ENCODE assay signal across 16 cellular contexts in the genomic region with DNA sequence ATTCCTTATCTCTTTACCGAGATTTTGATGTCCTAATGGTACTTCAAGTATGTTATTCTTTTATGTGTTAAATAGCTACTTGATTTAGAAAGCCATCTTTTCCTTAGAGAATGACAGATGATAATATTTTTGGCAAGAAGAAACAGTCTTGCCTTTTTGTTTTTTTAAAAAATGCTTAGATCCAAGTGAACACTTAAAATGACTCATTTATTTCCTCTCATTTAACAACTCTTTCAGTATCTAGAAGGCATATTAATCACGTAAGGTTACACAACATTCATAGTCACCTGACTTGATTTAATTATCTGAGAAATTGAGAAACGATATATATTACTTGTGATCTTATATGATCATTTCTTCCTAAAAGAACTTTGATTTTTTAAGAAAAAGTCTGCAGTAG. TPM values are rescaled to one million over a fixed set of nuclear protein-coding genes. Genes with fewer than 3 reads are reported as not detected.
DNase-seq lines count a peak whose midpoint lies in the region; ATAC-seq, FAIRE-seq and TF ChIP-seq lines count a peak whose summit lies in the region.
"Had no signal": no experiment of that assay in that cellular context is flagged by ENCODE, and none has a peak within 500 bp of the region (broad histone marks: within the 10 kb centered on the region; RNA-seq: fewer than 3 reads in every experiment).

No MANE protein-coding gene starts in this region.

- DNase-seq in ELR (ENCODE audit: low read depth), result peak; percentile 80
- DNase-seq in RPMI7951 (ENCODE audit: low read depth), result peak; percentile 41
- DNase-seq in epithelial cell of prostate (ENCODE audit: low read depth, low spot score), result peak; percentile 14
- DNase-seq in osteocyte (ENCODE audit: extremely low spot score, unreplicated experiment), result no peak
- DNase-seq in GM12891 (ENCODE audit: insufficient read length, low spot score), result no peak
- no peak for DNase-seq in effector CD4-positive, alpha-beta T cell
- no peak for DNase-seq in CD8-positive, alpha-beta T cell
- DNase-seq: activated B cell treated with CpG ODN at 0.5 μM for 24 hours, activated gamma-delta T cell treated with Interleukin-2 at 50 U/mL for 16 hours, NCI-H1092, right lobe of liver, upper lobe of left lung had no signal

- no peak overlapping the region for H3K4me3 ChIP-seq in CD8-positive, alpha-beta T cell (ENCODE audit: low read depth, low read length)
- H3K4me3 ChIP-seq: cardiac muscle cell, lung, right lobe of liver, upper lobe of left lung had no signal

- no peaks in the 10 kb centered on the region for H3K27me3 ChIP-seq in CD8-positive, alpha-beta T cell (ENCODE audit: insufficient read depth, low read length)
- H3K27me3 ChIP-seq: cardiac muscle cell, right lobe of liver, upper lobe of left lung had no signal

- POLR2A ChIA-PET in CD8-positive, alpha-beta T cell (lab: Charles Lee), result no interaction called here

- no peak for ATAC-seq in HG03175 (IDR thresholded peaks at IDR 0.05; ENCODE audit: unreplicated experiment)
- no peak for ATAC-seq in CD8-positive, alpha-beta T cell
- ATAC-seq: stimulated activated memory B cell treated with anti-CD40 and anti-IgM and Interleukin-4, amounts not matched to agents 10 μg/mL and 1 μg/mL and 100 μg/mL, for 72 hours had no signal

- no peaks in the 10 kb centered on the region for H3K27me3 Mint-ChIP-seq in osteocyte (ENCODE audit: unreplicated experiment)
- H3K27me3 Mint-ChIP-seq in CD8-positive, alpha-beta T cell (ENCODE audit: low read depth), result no peaks in the 10 kb centered on the region
- H3K27me3 Mint-ChIP-seq: activated B cell treated with CpG ODN at 0.5 μM for 24 hours; stimulated activated memory B cell treated with anti-CD40 and anti-IgM and Interleukin-4, amounts not matched to agents 10 μg/mL and 1 μg/mL and 100 μg/mL, for 72 hours had no signal

- H3K4me1 ChIP-seq in CD8-positive, alpha-beta T cell (ENCODE audit: insufficient read depth, low read length), result no peaks in the 10 kb centered on the region
- H3K4me1 ChIP-seq: right lobe of liver had no signal

- no peaks in the 10 kb centered on the region for H3K9me3 ChIP-seq in CD8-positive, alpha-beta T cell (ENCODE audit: low read length)
- H3K9me3 ChIP-seq: right lobe of liver, upper lobe of left lung had no signal

- intact Hi-C loops in CD8-positive, alpha-beta T cell (cut with DNase I, micrococcal nuclease), result no loop called here

- no peak for FAIRE-seq in GM12891 (lab: Jason Lieb, UNC)

- H3K27ac Mint-ChIP-seq in osteocyte (ENCODE audit: unreplicated experiment), result peak overlapping the region; percentile 45
- H3K27ac Mint-ChIP-seq in CD8-positive, alpha-beta T cell, result no peak overlapping the region
- H3K27ac Mint-ChIP-seq: activated B cell treated with CpG ODN at 0.5 μM for 24 hours; stimulated activated memory B cell treated with anti-CD40 and anti-IgM and Interleukin-4, amounts not matched to agents 10 μg/mL and 1 μg/mL and 100 μg/mL, for 72 hours had no signal

- peaks cover 36% of the 10 kb centered on the region for H3K36me3 Mint-ChIP-seq in osteocyte (ENCODE audit: unreplicated experiment)
- peaks cover 64% of the 10 kb centered on the region for H3K36me3 Mint-ChIP-seq in CD8-positive, alpha-beta T cell

- TF ChIP-seq CTCF in osteocyte (IDR thresholded peaks at IDR 0.05), result no peak
- TF ChIP-seq CTCF in CD8-positive, alpha-beta T cell (IDR thresholded peaks at IDR 0.05), result no peak

- H3K27ac ChIP-seq in epithelial cell of prostate, result peak overlapping the region; percentile 77
- H3K27ac ChIP-seq in CD8-positive, alpha-beta T cell (ENCODE audit: low read depth, low read length), result no peak overlapping the region
- H3K27ac ChIP-seq: cardiac muscle cell, right lobe of liver, upper lobe of left lung had no signal

- CTCF ChIA-PET in CD8-positive, alpha-beta T cell (lab: Charles Lee), result interaction anchor here (0.9 kb wide), 1 partner anchor 600 kb away, joined by 3 read pairs; no protein-coding TSS in a partner anchor

- H3K4me3 Mint-ChIP-seq in osteocyte (ENCODE audit: unreplicated experiment), result no peak overlapping the region
- H3K4me3 Mint-ChIP-seq in CD8-positive, alpha-beta T cell, result no peak overlapping the region
- H3K4me3 Mint-ChIP-seq: activated B cell treated with CpG ODN at 0.5 μM for 24 hours; stimulated activated memory B cell treated with anti-CD40 and anti-IgM and Interleukin-4, amounts not matched to agents 10 μg/mL and 1 μg/mL and 100 μg/mL, for 72 hours had no signal

- peaks cover 6% of the 10 kb centered on the region for H3K36me3 ChIP-seq in CD8-positive, alpha-beta T cell (ENCODE audit: insufficient read depth, low read length)

- H3K9me3 Mint-ChIP-seq in osteocyte (ENCODE audit: unreplicated experiment), result no peaks in the 10 kb centered on the region
- H3K9me3 Mint-ChIP-seq in CD8-positive, alpha-beta T cell, result no peaks in the 10 kb centered on the region
- H3K9me3 Mint-ChIP-seq: activated B cell treated with CpG ODN at 0.5 μM for 24 hours; stimulated activated memory B cell treated with anti-CD40 and anti-IgM and Interleukin-4, amounts not matched to agents 10 μg/mL and 1 μg/mL and 100 μg/mL, for 72 hours had no signal

- TF ChIP-seq POLR2A in GM12891 (IDR thresholded peaks at IDR 0.05; ENCODE audit: low read depth, low read length), result no peak

- H3K4me1 Mint-ChIP-seq in osteocyte (ENCODE audit: unreplicated experiment), result peaks cover 31% of the 10 kb centered on the region
- H3K4me1 Mint-ChIP-seq in CD8-positive, alpha-beta T cell (ENCODE audit: low read depth), result peaks cover 16% of the 10 kb centered on the region
- H3K4me1 Mint-ChIP-seq: activated B cell treated with CpG ODN at 0.5 μM for 24 hours; stimulated activated memory B cell treated with anti-CD40 and anti-IgM and Interleukin-4, amounts not matched to agents 10 μg/mL and 1 μg/mL and 100 μg/mL, for 72 hours had no signal

TF ChIP-seq in GM12891, 5 proteins besides CTCF, POLR2A, EP300 and RAD21:
- TF ChIP-seq SPI1 (IDR thresholded peaks at IDR 0.05; ENCODE audit: low read depth, low read length) (no peak), POU2F2 (IDR thresholded peaks at IDR 0.05; ENCODE audit: low read depth, low read length) (no peak), POLR2AphosphoS5 (IDR thresholded peaks at IDR 0.05; ENCODE audit: low read depth, low read length) (no peak), PAX5 (IDR thresholded peaks at IDR 0.05; ENCODE audit: insufficient read depth, low read length, severe bottlenecking) (no peak), TAF1 (IDR thresholded peaks at IDR 0.05; ENCODE audit: low read depth, low read length) (no peak)

RNA-seq across cellular contexts. Expression of a gene that starts 52.4 kb away (rescaled TPM):
- total RNA-seq in RPMI7951 (2014; rRNA removed; shearing (Covaris generic)), result 16.8 and 23.4 TPM in 2 replicates
- 30.4 and 30.7 TPM in 2 replicates for total RNA-seq in osteocyte
- polyA plus RNA-seq in GM12891 (2012; ENCODE audit: low read depth, missing spikeins), result 5.6 TPM
- 100 to 1,000 TPM; 106 to 107 TPM for total RNA-seq in CD8-positive, alpha-beta T cell

Comparison
In these comparisons a context has a peak if more than half of its experiments do, and no peak if none do; other contexts are left out.
1. DNase-seq: peak in ELR (single experiment), RPMI7951 (single experiment) and epithelial cell of prostate (single experiment); none in osteocyte (single experiment), GM12891 (single experiment), effector CD4-positive, alpha-beta T cell (single experiment) and CD8-positive, alpha-beta T cell (0 of 7).